ENCODE assay signal across 2 cellular contexts in genomic region chr9:76688471-76689238, GRCh38.
TF ChIP-seq lines count a peak whose summit lies in the region.

No MANE protein-coding gene starts in this region.

TF ChIP-seq in IMR-90, 13 proteins besides CTCF, POLR2A, EP300 and RAD21:
- TF ChIP-seq ELK1 (IDR thresholded peaks at IDR 0.05; ENCODE audit: borderline replicate concordance, low read depth, low read length) = no peak
- no peak for TF ChIP-seq CHD1 (IDR thresholded peaks at IDR 0.05; ENCODE audit: low read depth, low read length)
- no peak for TF ChIP-seq MAFK (IDR thresholded peaks at IDR 0.05; ENCODE audit: low read depth, low read length)
- TF ChIP-seq CEBPB (IDR thresholded peaks at IDR 0.05; ENCODE audit: low read depth, low read length) = peak; percentile 36; the same call in 1 of the 2 replicates

TF ChIP-seq in liver, 16 proteins besides CTCF, POLR2A, EP300 and RAD21 (continued from another document):
- TF ChIP-seq MAX (IDR thresholded peaks at IDR 0.05) (no peak), RXRA (IDR thresholded peaks at IDR 0.05) (peak; percentile 28 to 30)
